ENCODE assay signal across 3 cellular contexts in genomic region chr13:113902956-113903355, GRCh38.
TF ChIP-seq lines count a peak whose summit lies in the region.

No MANE protein-coding gene starts in this region.

TF ChIP-seq in IMR-90, 13 proteins besides CTCF, POLR2A, EP300 and RAD21:
- TF ChIP-seq CEBPB (IDR thresholded peaks at IDR 0.05; ENCODE audit: low read depth, low read length) = no peak
- TF ChIP-seq MXI1 (IDR thresholded peaks at IDR 0.05; ENCODE audit: borderline replicate concordance, low read depth, low read length) = no peak
- TF ChIP-seq FOS (IDR thresholded peaks at IDR 0.05; ENCODE audit: low read depth, low read length) = no peak
- TF ChIP-seq RFX5 (IDR thresholded peaks at IDR 0.05; ENCODE audit: low read depth, low read length) = no peak
- TF ChIP-seq BHLHE40 (IDR thresholded peaks at IDR 0.05; ENCODE audit: low read depth, low read length) = no peak
- TF ChIP-seq SMC3 (IDR thresholded peaks at IDR 0.05; ENCODE audit: low read depth, low read length) = no peak
- no peak for TF ChIP-seq CHD1 (IDR thresholded peaks at IDR 0.05; ENCODE audit: low read depth, low read length)
- TF ChIP-seq MAFK (IDR thresholded peaks at IDR 0.05; ENCODE audit: low read depth, low read length) = no peak
- TF ChIP-seq MAZ (IDR thresholded peaks at IDR 0.05; ENCODE audit: borderline replicate concordance, low read depth, low read length) = no peak
- no peak for TF ChIP-seq USF2 (IDR thresholded peaks at IDR 0.05; ENCODE audit: low read depth, low read length)

TF ChIP-seq in K562, 482 proteins besides CTCF, POLR2A, EP300 and RAD21:
- TF ChIP-seq RFX1 (IDR thresholded peaks at IDR 0.05) (peak; percentile 40; the same call in 1 of the 2 replicates), MTA2 (IDR thresholded peaks at IDR 0.05; ENCODE audit: low read depth) (no peak), HINFP (tag; conservative IDR thresholded peaks at IDR 0.05; ENCODE audit: low read depth) (no peak), KLF13 (tag; IDR thresholded peaks at IDR 0.05; ENCODE audit: borderline replicate concordance, low read depth) (no peak)

TF ChIP-seq in GM23338, 12 proteins besides CTCF, POLR2A, EP300 and RAD21:
- no peak for TF ChIP-seq NANOG (IDR thresholded peaks at IDR 0.05; ENCODE audit: borderline replicate concordance)
TF ChIP-seq in GM23338: peak in this region for 0.
